Comparison of ENCODE assay signal across 14 cellular contexts in the genomic region with DNA sequence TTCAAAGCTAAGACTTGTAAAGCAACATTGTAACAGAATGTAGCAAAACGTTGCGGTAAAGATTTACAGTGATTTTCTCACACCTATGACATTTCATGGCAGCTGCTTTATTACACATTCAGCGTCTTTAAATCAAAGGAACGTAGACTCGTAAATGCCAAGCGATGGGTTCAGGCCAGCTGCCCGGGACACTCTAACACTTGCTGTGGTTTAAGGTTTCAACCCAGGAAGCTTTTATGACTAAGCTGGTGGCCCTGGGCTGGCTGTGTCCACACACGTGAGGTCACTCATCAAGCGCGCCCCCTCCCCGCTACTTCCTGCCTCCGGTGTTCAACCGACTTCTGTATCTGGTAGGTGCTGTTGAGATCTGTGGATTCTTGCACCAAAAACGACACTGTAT. TPM values are rescaled to one million over a fixed set of nuclear protein-coding genes. Genes with fewer than 3 reads are reported as not detected.
DNase-seq lines count a peak whose midpoint lies in the region; ATAC-seq, FAIRE-seq and TF ChIP-seq lines count a peak whose summit lies in the region.
"Had no signal": no experiment of that assay in that cellular context is flagged by ENCODE, and none has a peak within 500 bp of the region (broad histone marks: within the 10 kb centered on the region; RNA-seq: fewer than 3 reads in every experiment).

No MANE protein-coding gene starts in this region.

- peak; percentile 17 for DNase-seq in activated gamma-delta T cell treated with Interleukin-2 at 50 U/mL for 16 hours
- no peak for DNase-seq in activated gamma-delta T cell (lab: John Stamatoyannopoulos, UW)
- DNase-seq in NCI-H2107 treated with DMSO at 0.1 percent for 48 hours (lab: John Stamatoyannopoulos, UW; ENCODE audit: unreplicated experiment) = peak; percentile 65
- peak in 3 of 4 donors; percentile 30 to 67 (median 51) for DNase-seq in body of pancreas
- DNase-seq in GM12892 (ENCODE audit: insufficient read length) = no peak
- DNase-seq in activated CD4-positive, alpha-beta T cell treated with anti-CD3 and anti-CD28 coated beads for 36 hours = no peak
- DNase-seq: Kasumi-1 had no signal

- no peaks in the 10 kb centered on the region for H3K36me3 Mint-ChIP-seq in activated CD4-positive, alpha-beta T cell treated with anti-CD3 and anti-CD28 coated beads for 36 hours (ENCODE audit: low read depth)

- TF ChIP-seq POLR2A in body of pancreas (IDR thresholded peaks at IDR 0.05) = no peak
- TF ChIP-seq POLR2A in GM18505 (IDR thresholded peaks at IDR 0.05; ENCODE audit: borderline replicate concordance, extremely low read depth, insufficient read depth, insufficient read length) = no peak
- no peak for TF ChIP-seq POLR2A in GM12892 (IDR thresholded peaks at IDR 0.05; ENCODE audit: low read depth, low read length)

- no peak overlapping the region for H3K4me3 Mint-ChIP-seq in activated CD4-positive, alpha-beta T cell treated with anti-CD3 and anti-CD28 coated beads for 36 hours

- H3K36me3 ChIP-seq in body of pancreas (replicated peaks in 1 of 2; ENCODE audit: insufficient read depth in 1 of 2, low read depth in 2 of 2) = no peaks in the 10 kb centered on the region

- CTCF ChIA-PET in activated CD4-positive, alpha-beta T cell treated with anti-CD3 and anti-CD28 coated beads for 36 hours (lab: Charles Lee) = no interaction called here

- no peaks in the 10 kb centered on the region for H3K27me3 ChIP-seq in body of pancreas

- POLR2A ChIA-PET in activated CD4-positive, alpha-beta T cell treated with anti-CD3 and anti-CD28 coated beads for 36 hours (lab: Charles Lee) = no interaction called here

- H3K9me3 ChIP-seq in body of pancreas = no peaks in the 10 kb centered on the region

- no peak overlapping the region for H3K27ac ChIP-seq in body of pancreas

- ATAC-seq in body of pancreas (no peak), GM21390 (IDR thresholded peaks at IDR 0.05; ENCODE audit: unreplicated experiment) (no peak), GM18505 (IDR thresholded peaks at IDR 0.05; ENCODE audit: unreplicated experiment) (no peak)
- no peak for ATAC-seq in activated CD4-positive, alpha-beta T cell treated with anti-CD3 and anti-CD28 coated beads for 36 hours

- no peak for FAIRE-seq in GM12892 (lab: Jason Lieb, UNC)
- FAIRE-seq: G401.6 had no signal

- H3K9me3 Mint-ChIP-seq in activated CD4-positive, alpha-beta T cell treated with anti-CD3 and anti-CD28 coated beads for 36 hours (ENCODE audit: low read depth) = no peaks in the 10 kb centered on the region

- H3K4me1 Mint-ChIP-seq in activated CD4-positive, alpha-beta T cell treated with anti-CD3 and anti-CD28 coated beads for 36 hours = peaks cover 5% of the 10 kb centered on the region

- peaks cover 3% of the 10 kb centered on the region for H3K27me3 Mint-ChIP-seq in activated CD4-positive, alpha-beta T cell treated with anti-CD3 and anti-CD28 coated beads for 36 hours

- H3K4me1 ChIP-seq in body of pancreas = no peaks in the 10 kb centered on the region

- no peak overlapping the region for H3K4me3 ChIP-seq in body of pancreas

- WGBS in body of pancreas, 2 donors = 31 to 38% methylated on average over 14 of the region's 14 CpGs

- intact Hi-C loops in body of pancreas (cut with DNase I) = no loop called here
- intact Hi-C loops in activated CD4-positive, alpha-beta T cell treated with anti-CD3 and anti-CD28 coated beads for 36 hours (cut with DNase I, micrococcal nuclease) = no loop called here

- no peak overlapping the region for H3K27ac Mint-ChIP-seq in activated CD4-positive, alpha-beta T cell treated with anti-CD3 and anti-CD28 coated beads for 36 hours

- TF ChIP-seq CTCF in body of pancreas (IDR thresholded peaks at IDR 0.05) = no peak

RNA-seq across cellular contexts. Expression of gene SLC6A18, which starts 2.5 kb away (rescaled TPM):
- total RNA-seq in body of pancreas = not detected
- polyA plus RNA-seq in GM12892 (2012; ENCODE audit: missing spikeins) = not detected
- not detected for total RNA-seq in activated CD4-positive, alpha-beta T cell treated with anti-CD3 and anti-CD28 coated beads for 36 hours
- total RNA-seq: lower leg skin, OCI-LY7, osteocyte had no signal
- polyA plus RNA-seq: AG04450 had no signal

RNA-seq across cellular contexts. Expression of gene SLC6A19, which starts 26.3 kb away (rescaled TPM):
- 1 to 10 TPM in 1 of 2 donors, under 1 TPM in 1; 0.66 to 1.3 TPM for total RNA-seq in body of pancreas
- polyA plus RNA-seq in GM12892 (2012; ENCODE audit: missing spikeins) = not detected
- not detected for total RNA-seq in activated CD4-positive, alpha-beta T cell treated with anti-CD3 and anti-CD28 coated beads for 36 hours
- total RNA-seq: lower leg skin, OCI-LY7, osteocyte had no signal
- polyA plus RNA-seq: AG04450 had no signal

Comparison
In these comparisons a context has a peak if more than half of its experiments do, and no peak if none do; other contexts are left out.
1. DNase-seq: peak in activated gamma-delta T cell treated with Interleukin-2 at 50 U/mL for 16 hours (single experiment), NCI-H2107 treated with DMSO at 0.1 percent for 48 hours (single experiment) and body of pancreas (3 of 4); none in activated gamma-delta T cell (single experiment), GM12892 (single experiment) and activated CD4-positive, alpha-beta T cell treated with anti-CD3 and anti-CD28 coated beads for 36 hours (single experiment).